Comparison of ENCODE assay signal across 23 cellular contexts in genomic region chr2:77649856-77650255, GRCh38.
"Had no signal": no experiment of that assay in that cellular context is flagged by ENCODE, and none has a peak within 500 bp of the region (broad histone marks: within the 10 kb centered on the region; RNA-seq: fewer than 3 reads in every experiment).

No MANE protein-coding gene starts in this region.

- H3K79me2 ChIP-seq: hepatocyte had no signal

- H3K9me3 ChIP-seq: colonic mucosa, esophagus squamous epithelium, gastrocnemius medialis, lower lobe of right lung had no signal

- H3K4me1 ChIP-seq: colonic mucosa, esophagus squamous epithelium, gastrocnemius medialis, left lung, lower lobe of right lung had no signal

- H3K27ac ChIP-seq: colonic mucosa, epithelial cell of prostate, esophagus squamous epithelium, gastrocnemius medialis, hepatocyte, left lung, lower lobe of right lung had no signal

- H3K4me2 ChIP-seq: hepatocyte had no signal

- DNase-seq: colonic mucosa; cortex of kidney; effector CD8-positive, alpha-beta T cell; effector memory CD8-positive, alpha-beta T cell; endodermal cell; erythroblast; esophagus squamous epithelium; foreskin fibroblast; foreskin melanocyte; gastrocnemius medialis; glutamatergic neuron; head of caudate nucleus; hypothalamus; immature natural killer cell; left cardiac atrium; left lung; left ventricle myocardium superior; lower lobe of right lung; mesenchymal stem cell; midbrain; naive thymus-derived CD4-positive, alpha-beta T cell had no signal

- H3K4me3 ChIP-seq: colonic mucosa, esophagus squamous epithelium, gastrocnemius medialis, hepatocyte, left lung, lower lobe of right lung had no signal

- H3K36me3 ChIP-seq: colonic mucosa, esophagus squamous epithelium, gastrocnemius medialis, left lung, lower lobe of right lung had no signal

- H3K27me3 ChIP-seq: colonic mucosa, esophagus squamous epithelium, gastrocnemius medialis, hepatocyte, left lung had no signal
